ENCODE assay signal across 8 cellular contexts in genomic region chr6:5995705-5996686, GRCh38. TPM values are rescaled to one million over a fixed set of nuclear protein-coding genes. Genes with fewer than 3 reads are reported as not detected.
DNase-seq lines count a peak whose midpoint lies in the region; ATAC-seq and TF ChIP-seq lines count a peak whose summit lies in the region.

No MANE protein-coding gene starts in this region.

- no peaks in the 10 kb centered on the region for H3K36me3 ChIP-seq in psoas muscle (ENCODE audit: insufficient read depth in 1 of 2, low read depth in 1 of 2)

- H3K27me3 Mint-ChIP-seq in activated naive CD8-positive, alpha-beta T cell treated with anti-CD3 and anti-CD28 coated beads for 36 hours: peaks cover 99% of the 10 kb centered on the region

- H3K27me3 ChIP-seq in psoas muscle (ENCODE audit: insufficient read depth in 3 of 3, low read length in 2 of 3): peaks cover 0 to 96% (median 53%) of the 10 kb centered on the region in 3 donors

- intact Hi-C loops in left ventricle myocardium superior (cut with micrococcal nuclease): no loop called here
- intact Hi-C loops in psoas muscle (cut with DNase I): no loop called here

- peak overlapping the region; percentile 67 for H3K27ac ChIP-seq in psoas muscle

- H3K36me3 Mint-ChIP-seq in activated naive CD8-positive, alpha-beta T cell treated with anti-CD3 and anti-CD28 coated beads for 36 hours: peaks cover 11% of the 10 kb centered on the region

- H3K9me3 ChIP-seq in psoas muscle: no peaks in the 10 kb centered on the region

- H3K9me3 Mint-ChIP-seq in activated naive CD8-positive, alpha-beta T cell treated with anti-CD3 and anti-CD28 coated beads for 36 hours: peaks cover 5% of the 10 kb centered on the region

- ATAC-seq in left ventricle myocardium superior (peak; percentile 84), psoas muscle (peak; percentile 55 to 70 (median 65)), HG02938 (IDR thresholded peaks at IDR 0.05; ENCODE audit: unreplicated experiment) (no peak), HG02571 (IDR thresholded peaks at IDR 0.05; ENCODE audit: unreplicated experiment) (no peak)

- peaks cover 45% of the 10 kb centered on the region for H3K4me1 Mint-ChIP-seq in activated naive CD8-positive, alpha-beta T cell treated with anti-CD3 and anti-CD28 coated beads for 36 hours

- TF ChIP-seq CTCF in psoas muscle (IDR thresholded peaks at IDR 0.05): peak; percentile 18

- H3K4me1 ChIP-seq in psoas muscle: peaks cover 24% of the 10 kb centered on the region

- peak overlapping the region; percentile 47 for H3K27ac Mint-ChIP-seq in activated naive CD8-positive, alpha-beta T cell treated with anti-CD3 and anti-CD28 coated beads for 36 hours

- H3K4me3 ChIP-seq in psoas muscle: peak overlapping the region; percentile 79

- DNase-seq in EL (peak; percentile 86), NCI-H187 (lab: John Stamatoyannopoulos, UW) (peak; percentile 74 to 79), left ventricle myocardium superior (peak; percentile 75), psoas muscle (peak; percentile 61 to 81)
- DNase-seq in activated naive CD8-positive, alpha-beta T cell treated with anti-CD3 and anti-CD28 coated beads for 36 hours: no peak
- DNase-seq in stimulated activated CD4-positive, alpha-beta T cell treated with anti-CD3 and anti-CD28 coated beads, Interleukin-12 subunit alpha, Interleukin-12 subunit beta, amount 100 ng/mL, for 4 hours: no peak

- H3K4me3 Mint-ChIP-seq in activated naive CD8-positive, alpha-beta T cell treated with anti-CD3 and anti-CD28 coated beads for 36 hours: peak overlapping the region; percentile 83

- WGBS in psoas muscle, 3 donors: 5 to 6% (median 5%) methylated on average over 49 to 50 of the region's 50 CpGs

RNA-seq across cellular contexts. Expression of gene NRN1, which starts 10.7 kb away (rescaled TPM):
- 10 to 100 TPM; 10.2 to 10.6 TPM for total RNA-seq in activated naive CD8-positive, alpha-beta T cell treated with anti-CD3 and anti-CD28 coated beads for 36 hours
- total RNA-seq in left ventricle myocardium superior (13.7 TPM), psoas muscle (10 to 100 TPM in 1 of 4 donors, 1 to 10 TPM in 3; 4.6 to 12.8 (median 7.4) TPM)
- 1 to 10 TPM; 4.7 to 9.3 (median 7.7) TPM for polyA plus RNA-seq in psoas muscle

Comparison
In these comparisons a context has a peak if more than half of its experiments do, and no peak if none do; other contexts are left out.
1. DNase-seq: peak in EL (single experiment), NCI-H187 (2 of 2), left ventricle myocardium superior (single experiment) and psoas muscle (2 of 2); none in activated naive CD8-positive, alpha-beta T cell treated with anti-CD3 and anti-CD28 coated beads for 36 hours (single experiment) and stimulated activated CD4-positive, alpha-beta T cell treated with anti-CD3 and anti-CD28 coated beads, Interleukin-12 subunit alpha, Interleukin-12 subunit beta, amount 100 ng/mL, for 4 hours (single experiment).
2. ATAC-seq: peak in left ventricle myocardium superior (single experiment) and psoas muscle (4 of 4); none in HG02938 (single experiment) and HG02571 (single experiment).